8 cellular contexts compared by ENCODE assay signal in genomic region chr14:29027941-29028705, GRCh38.
A peak's percentile ranks its signal among the peaks of the same experiment; 100 is the strongest.
DNase-seq lines count a peak whose midpoint lies in the region; ATAC-seq, FAIRE-seq and TF ChIP-seq lines count a peak whose summit lies in the region.
"Not testable (repeated sequence)": the region's sequence is repeated elsewhere in the genome, so short reads cannot be mapped to it uniquely, and the experiment has no call there.

No MANE protein-coding gene starts in this region.

- not testable (repeated sequence) for H3K9me2 ChIP-seq in GM23338 (ENCODE audit: insufficient read depth)

- H3K79me1 ChIP-seq in H1 (ENCODE audit: low read depth, low read length) = not testable (repeated sequence)

- TF ChIP-seq EP300 in A549 (IDR thresholded peaks at IDR 0.05); H1 (IDR thresholded peaks at IDR 0.05; ENCODE audit: borderline replicate concordance in 1 of 2, low read depth in 2 of 2, low read length in 2 of 2); HepG2 (CRISPR knock-in tag; IDR thresholded peaks at IDR 0.05; ENCODE audit: borderline replicate concordance): not testable (repeated sequence)
- peak in 1 of 2 experiments; percentile 42; a peak in 1 of 4 replicates for TF ChIP-seq EP300 in HepG2 (IDR thresholded peaks at IDR 0.05; ENCODE audit: low read depth in 2 of 2, low read length in 2 of 2)

- not testable (repeated sequence) for H3K9ac ChIP-seq in HUES48 (ENCODE audit: low read depth, low read length); H1 (replicated peaks in 1 of 4; ENCODE audit: extremely low read depth in 1 of 4, low read depth in 3 of 4, low read length in 3 of 4); endothelial cell of umbilical vein (replicated peaks; ENCODE audit: extremely low read depth, insufficient read depth, low read length); neural progenitor cell
- H3K9ac ChIP-seq in iPS-20b (ENCODE audit: low read depth, low read length) (peak overlapping the region; percentile 43; the same call in 1 of the 2 replicates), HepG2 (ENCODE audit: insufficient read depth, low read depth, low read length) (peak overlapping the region; percentile 39; the same call in 1 of the 2 replicates)

- TF ChIP-seq RAD21 in A549 (conservative IDR thresholded peaks at IDR 0.05 in 1 of 2, IDR thresholded peaks at IDR 0.05 in 1 of 2); H1 (IDR thresholded peaks at IDR 0.05 in 1 of 2, conservative IDR thresholded peaks at IDR 0.05 in 1 of 2; ENCODE audit: low read depth in 2 of 2, low read length in 2 of 2); HepG2 (CRISPR knock-in tag; IDR thresholded peaks at IDR 0.05): not testable (repeated sequence)

- peaks cover 24% of the 10 kb centered on the region for H3K4me1 Mint-ChIP-seq in GM23338
- H3K4me1 Mint-ChIP-seq in neural progenitor cell = peaks cover 16% of the 10 kb centered on the region

- DNase-seq in A549 (ENCODE audit: low read depth in 1 of 2, low spot score in 1 of 2); GM23338 (ENCODE audit: low spot score); H1 (ENCODE audit: low read depth in 1 of 2, low spot score in 2 of 2); endothelial cell of umbilical vein (ENCODE audit: low read depth, low spot score); neural progenitor cell (ENCODE audit: low spot score): not testable (repeated sequence)
- peak; percentile 50 for DNase-seq in HepG2 (ENCODE audit: low spot score)

- H3F3A ChIP-seq in GM23338 (replicated peaks; ENCODE audit: low read depth) = not testable (repeated sequence)
- peaks cover 20% of the 10 kb centered on the region for H3F3A ChIP-seq in neural progenitor cell (ENCODE audit: low read depth)

- not testable (repeated sequence) for TF ChIP-seq CTCF in A549 (IDR thresholded peaks at IDR 0.05); GM23338 (conservative IDR thresholded peaks at IDR 0.05; ENCODE audit: low read depth in 2 of 2); H1 (IDR thresholded peaks at IDR 0.05; ENCODE audit: control extremely low read depth in 1 of 3, insufficient read depth in 1 of 3, low read depth in 1 of 3, low read length in 3 of 3); endothelial cell of umbilical vein (IDR thresholded peaks at IDR 0.05; ENCODE audit: extremely low read depth in 1 of 2, insufficient read depth in 1 of 2, low read depth in 1 of 2, low read length in 2 of 2); HepG2 (CRISPR knock-in tag; IDR thresholded peaks at IDR 0.05); neural progenitor cell (IDR thresholded peaks at IDR 0.05)

- H3K36me3 ChIP-seq in GM23338 (ENCODE audit: insufficient read depth); HUES48 (ENCODE audit: control insufficient read depth, insufficient read depth, low read length); H1 (ENCODE audit: control insufficient read depth in 2 of 4, insufficient read depth in 4 of 4, low read length in 3 of 4); endothelial cell of umbilical vein (ENCODE audit: control insufficient read depth in 2 of 2, extremely low read depth in 1 of 2, insufficient read depth in 2 of 2, low read length in 2 of 2); iPS-20b (ENCODE audit: insufficient read depth, low read depth, low read length); HepG2 (replicated peaks in 1 of 2; ENCODE audit: control insufficient read depth in 1 of 2, insufficient read depth in 2 of 2, low read length in 2 of 2); neural progenitor cell: not testable (repeated sequence)

- not testable (repeated sequence) for H4K8ac ChIP-seq in H1 (ENCODE audit: extremely low read depth, insufficient read depth, low read length)

- H3K4me3 Mint-ChIP-seq in GM23338, neural progenitor cell: not testable (repeated sequence)

- H2BK120ac ChIP-seq in H1 (replicated peaks; ENCODE audit: low read depth, low read length) = not testable (repeated sequence)

- not testable (repeated sequence) for H3K4me3 ChIP-seq in A549; GM23338; HUES48 (ENCODE audit: low read depth, low read length); endothelial cell of umbilical vein (replicated peaks in 1 of 3; ENCODE audit: insufficient read depth in 1 of 3, low read depth in 1 of 3, low read length in 3 of 3); iPS-20b (ENCODE audit: low read length); neural progenitor cell
- H3K4me3 ChIP-seq in H1 (ENCODE audit: extremely low read depth in 1 of 4, insufficient read depth in 2 of 4, low read depth in 3 of 4, low read length in 4 of 4) (peak overlapping the region in 1 of 4 experiments; percentile 13; a peak in 1 of 8 replicates), HepG2 (replicated peaks in 1 of 3; ENCODE audit: insufficient read depth in 1 of 3, low read depth in 2 of 3, low read length in 3 of 3) (peak overlapping the region in 2 of 3 experiments; percentile 20 to 51; a peak in 4 of 6 replicates)

- H3K18ac ChIP-seq in H1 (ENCODE audit: extremely low read depth, low read length) = not testable (repeated sequence)

- peak overlapping the region; percentile 97 for H3K27ac Mint-ChIP-seq in GM23338
- not testable (repeated sequence) for H3K27ac Mint-ChIP-seq in neural progenitor cell

- not testable (repeated sequence) for H3K79me2 ChIP-seq in GM23338 (replicated peaks; ENCODE audit: insufficient read depth); H1 (ENCODE audit: control insufficient read depth in 1 of 2, insufficient read depth in 2 of 2, low read length in 2 of 2); endothelial cell of umbilical vein (ENCODE audit: control insufficient read depth, insufficient read depth, low read length); HepG2 (ENCODE audit: insufficient read depth, low read length); neural progenitor cell (ENCODE audit: low read depth)

- not testable (repeated sequence) for H3K23me2 ChIP-seq in H1 (ENCODE audit: low read depth, low read length)

- not testable (repeated sequence) for H3K27me3 ChIP-seq in GM23338 (ENCODE audit: insufficient read depth); HUES48 (ENCODE audit: control insufficient read depth, insufficient read depth, low read length); H1 (replicated peaks in 1 of 4; ENCODE audit: control insufficient read depth in 3 of 4, extremely low read depth in 1 of 4, insufficient read depth in 3 of 4, low read length in 3 of 4); endothelial cell of umbilical vein (ENCODE audit: control insufficient read depth in 2 of 2, insufficient read depth in 2 of 2, low read length in 2 of 2); iPS-20b (ENCODE audit: insufficient read depth, low read length); HepG2 (ENCODE audit: control insufficient read depth in 1 of 2, insufficient read depth in 2 of 2, low read length in 2 of 2); neural progenitor cell

- H3K9me3 ChIP-seq in A549 (peaks cover 18% of the 10 kb centered on the region; the same call in 2 of the 3 replicates), HepG2 (ENCODE audit: low read length) (peaks cover 56% of the 10 kb centered on the region), neural progenitor cell (ENCODE audit: low read depth) (peaks cover 20% of the 10 kb centered on the region)
- not testable (repeated sequence) for H3K9me3 ChIP-seq in HUES48 (ENCODE audit: control insufficient read depth, insufficient read depth, low read length); H1 (ENCODE audit: insufficient read depth in 2 of 2, low read depth in 1 of 2, low read length in 1 of 2); endothelial cell of umbilical vein (replicated peaks; ENCODE audit: control insufficient read depth, insufficient read depth, low read length); iPS-20b (ENCODE audit: insufficient read depth, low read depth, low read length)

- not testable (repeated sequence) for H2AK5ac ChIP-seq in H1 (ENCODE audit: low read depth, low read length)

- H3K36me3 Mint-ChIP-seq in GM23338 (ENCODE audit: low read depth) = peaks cover 18% of the 10 kb centered on the region; the same call in 2 of the 3 replicates
- H3K36me3 Mint-ChIP-seq in neural progenitor cell = not testable (repeated sequence)

- H4K20me1 ChIP-seq in GM23338 (replicated peaks; ENCODE audit: insufficient read depth); H1 (replicated peaks in 1 of 2; ENCODE audit: control insufficient read depth in 1 of 2, insufficient read depth in 2 of 2, low read length in 2 of 2); endothelial cell of umbilical vein (replicated peaks; ENCODE audit: control insufficient read depth, extremely low read depth, insufficient read depth, low read length); HepG2 (ENCODE audit: insufficient read depth, low read length); neural progenitor cell (ENCODE audit: low read depth): not testable (repeated sequence)

- not testable (repeated sequence) for BruUV-seq in endothelial cell of umbilical vein (replicated peaks; lab: Mats Ljungman, UMichigan); HepG2 (replicated peaks; lab: Mats Ljungman, UMichigan)

- not testable (repeated sequence) for H3K4me1 ChIP-seq in A549; H1 (replicated peaks in 1 of 4; ENCODE audit: control insufficient read depth in 3 of 4, insufficient read depth in 4 of 4, low read length in 3 of 4); endothelial cell of umbilical vein (ENCODE audit: control insufficient read depth, extremely low read depth, insufficient read depth, low read length)
- H3K4me1 ChIP-seq in GM23338 (ENCODE audit: insufficient read depth) (peaks cover 18% of the 10 kb centered on the region; the same call in 1 of the 2 replicates), HUES48 (ENCODE audit: control insufficient read depth, insufficient read depth, low read length) (peaks cover 14% of the 10 kb centered on the region), iPS-20b (ENCODE audit: insufficient read depth, low read length) (peaks cover 15% of the 10 kb centered on the region), HepG2 (ENCODE audit: insufficient read depth, low read length) (peaks cover 37% of the 10 kb centered on the region), neural progenitor cell (peaks cover 31% of the 10 kb centered on the region)

- H2BK20ac ChIP-seq in H1 (ENCODE audit: low read length) = not testable (repeated sequence)

- 31% methylated on average over 2 of the region's 2 CpGs for WGBS in A549 (ENCODE audit: missing lambda C conversion rate)
- 93% methylated on average over 2 of the region's 2 CpGs; no CpG with 5 or more reads in 1 of the 2 experiments for WGBS in H1 (ENCODE audit: extremely low coverage in 1 of 2, insufficient coverage in 1 of 2, insufficient read length in 1 of 2, insufficient replicate concordance in 2 of 2, low coverage in 1 of 2, low lambda C conversion rate in 2 of 2, missing lambda C conversion rate in 1 of 2), 2 experiments
- 68% methylated on average over 2 of the region's 2 CpGs for WGBS in HepG2 (ENCODE audit: low lambda C conversion rate)

- H3K23ac ChIP-seq in H1 (ENCODE audit: insufficient read length) = not testable (repeated sequence)

- not testable (repeated sequence) for H3K14ac ChIP-seq in H1 (ENCODE audit: insufficient read length)

- peak overlapping the region; percentile 56; the same call in 2 of the 3 replicates for H3K4me2 ChIP-seq in A549
- H3K4me2 ChIP-seq in GM23338 = peak overlapping the region; percentile 53; the same call in 1 of the 2 replicates
- peak overlapping the region in 1 of 2 experiments; percentile 50; a peak in 1 of 4 replicates for H3K4me2 ChIP-seq in H1 (ENCODE audit: insufficient read depth in 1 of 2, low read depth in 2 of 2, low read length in 2 of 2)
- not testable (repeated sequence) for H3K4me2 ChIP-seq in endothelial cell of umbilical vein (ENCODE audit: insufficient read depth, low read length); neural progenitor cell
- peak overlapping the region; percentile 72 for H3K4me2 ChIP-seq in HepG2 (ENCODE audit: low read depth, low read length)

- peaks cover 22% of the 10 kb centered on the region for H3K9me3 Mint-ChIP-seq in GM23338
- peaks cover 45% of the 10 kb centered on the region for H3K9me3 Mint-ChIP-seq in neural progenitor cell

- POLR2A ChIA-PET in A549 (lab: Yijun Ruan, JAX); H1 (lab: Charles Lee; ENCODE audit: partially characterized antibody); endothelial cell of umbilical vein (lab: Charles Lee): not testable (repeated sequence)
- POLR2A ChIA-PET in HepG2 (lab: Yijun Ruan, JAX) = interaction anchor here (0.9 to 1.7 kb wide), 5 partner anchors 8 to 189 kb away, joined by 3 to 7 read pairs (median 5); no protein-coding TSS in a partner anchor

- not testable (repeated sequence) for H3K27me3 Mint-ChIP-seq in GM23338 (ENCODE audit: insufficient read depth, low read depth, poor library complexity); neural progenitor cell (ENCODE audit: insufficient read depth, low read depth)

- not testable (repeated sequence) for H4K5ac ChIP-seq in H1 (ENCODE audit: insufficient read length, low read depth, low read length)

- intact Hi-C loops in endothelial cell of umbilical vein (cut with micrococcal nuclease) = not testable (repeated sequence)
- intact Hi-C loops in HepG2 (cut with micrococcal nuclease; ENCODE audit: unreplicated experiment) = loop anchor here (2.0 kb wide), 1 partner anchor 57 kb away; no protein-coding TSS in a partner anchor

- in situ Hi-C loops in HepG2 (cut with HindIII; ENCODE audit: extremely low pct_ligation_motif_present, low pct_unique_long_range_greater_than_20kb) = not testable (repeated sequence)

- dilution Hi-C loops in endothelial cell of umbilical vein (cut with MboI; ENCODE audit: extremely low pct_ligation_motif_present, low sequenced_read_pairs) = not testable (repeated sequence)

- H4K91ac ChIP-seq in H1 (replicated peaks; ENCODE audit: insufficient read length, low read length) = not testable (repeated sequence)

- H3K27ac ChIP-seq in A549 (peak overlapping the region; percentile 33 to 75; a peak in 4 of 6 replicates), HUES48 (ENCODE audit: low read depth, low read length) (peak overlapping the region; percentile 64), HepG2 (ENCODE audit: extremely low read length, insufficient read depth, low read length) (peak overlapping the region; percentile 69), neural progenitor cell (peak overlapping the region; percentile 72)
- not testable (repeated sequence) for H3K27ac ChIP-seq in GM23338 (ENCODE audit: low read depth); H1 (ENCODE audit: low read depth, low read length); endothelial cell of umbilical vein (ENCODE audit: insufficient read depth, low read depth, low read length); iPS-20b (ENCODE audit: low read length)

- CTCF ChIA-PET in A549 (lab: Yijun Ruan, JAX); endothelial cell of umbilical vein (lab: Charles Lee); HepG2 (lab: Yijun Ruan, JAX; ENCODE audit: low intra/inter-chr PET ratio, low total read pairs): not testable (repeated sequence)
- CTCF ChIA-PET in H1 (lab: Charles Lee; ENCODE audit: partially characterized antibody) = interaction anchor here (0.6 to 1.6 kb wide), 3 partner anchors 13 to 1502 kb away, joined by 3 read pairs; no protein-coding TSS in a partner anchor

- FAIRE-seq in A549 (lab: Jason Lieb, UNC); H1 (lab: Jason Lieb, UNC); HepG2 (lab: Jason Lieb, UNC): not testable (repeated sequence)
- peak; percentile 31 for FAIRE-seq in endothelial cell of umbilical vein (lab: Jason Lieb, UNC)

- H2BK12ac ChIP-seq in H1 (ENCODE audit: low read depth, low read length) = not testable (repeated sequence)

- H2BK5ac ChIP-seq in H1 (ENCODE audit: low read depth, low read length) = not testable (repeated sequence)

- not testable (repeated sequence) for H3K4ac ChIP-seq in H1 (replicated peaks; ENCODE audit: insufficient read length, low read depth, low read length)

- H2BK15ac ChIP-seq in H1 (ENCODE audit: low read length) = not testable (repeated sequence)

- TF ChIP-seq POLR2A in A549 (IDR thresholded peaks at IDR 0.05; ENCODE audit: low read length); H1 (IDR thresholded peaks at IDR 0.05; ENCODE audit: control extremely low read depth in 1 of 2, low read depth in 2 of 2, low read length in 2 of 2); endothelial cell of umbilical vein (IDR thresholded peaks at IDR 0.05; ENCODE audit: low read depth, low read length); HepG2 (IDR thresholded peaks at IDR 0.05; ENCODE audit: insufficient read depth in 1 of 2, low read depth in 2 of 2, low read length in 2 of 2): not testable (repeated sequence)

- H3K56ac ChIP-seq in H1 (replicated peaks; ENCODE audit: insufficient read length, low read depth, low read length) = not testable (repeated sequence)

- not testable (repeated sequence) for ATAC-seq in A549, GM23338, HepG2

- H2AFZ ChIP-seq in GM23338 (peak overlapping the region; percentile 97), H1 (ENCODE audit: low read length) (peak overlapping the region; percentile 99; the same call in 1 of the 2 replicates)
- not testable (repeated sequence) for H2AFZ ChIP-seq in endothelial cell of umbilical vein (ENCODE audit: low read depth, low read length); HepG2 (ENCODE audit: low read length); neural progenitor cell (replicated peaks)

- not testable (repeated sequence) for H3K9me1 ChIP-seq in endothelial cell of umbilical vein (replicated peaks; ENCODE audit: control insufficient read depth, extremely low read depth, insufficient read depth, low read length)
